Comparison of ENCODE assay signal across 10 cellular contexts in genomic region chr1:167820684-167821355, GRCh38.
DNase-seq lines count a peak whose midpoint lies in the region; ATAC-seq and TF ChIP-seq lines count a peak whose summit lies in the region.
"Had no signal": no experiment of that assay in that cellular context is flagged by ENCODE, and none has a peak within 500 bp of the region (broad histone marks: within the 10 kb centered on the region; RNA-seq: fewer than 3 reads in every experiment).

No MANE protein-coding gene starts in this region.

- no peak for TF ChIP-seq POLR2A in gastroesophageal sphincter (IDR thresholded peaks at IDR 0.05)

- no peaks in the 10 kb centered on the region for H3K23me2 ChIP-seq in H9 (ENCODE audit: insufficient read length, low read depth, low read length, poor library complexity, severe bottlenecking)

- H3T11ph ChIP-seq in H9 (ENCODE audit: low read length) = no peak overlapping the region

- H3K9me3 ChIP-seq in H9 (ENCODE audit: control insufficient read depth, low read depth, low read length) (no peaks in the 10 kb centered on the region), gastroesophageal sphincter (peaks cover 0 to 6% (median 0%) of the 10 kb centered on the region in 3 donors)

- H3K36me3 Mint-ChIP-seq in H9 (ENCODE audit: insufficient read depth in 1 of 3, low read depth in 3 of 3) = peaks cover 0 to 7% (median 3%) of the 10 kb centered on the region in 3 experiments; a peak in 5 of 7 replicates
- no peaks in the 10 kb centered on the region for H3K36me3 Mint-ChIP-seq in activated T-helper 17 cell treated with anti-CD3 and anti-CD28 coated beads, Interleukin-2, amount 50 U/mL, for 72 hours (ENCODE audit: low read depth)

- H3K27ac Mint-ChIP-seq in H9 = no peak overlapping the region; a peak in 1 of 7 replicates
- H3K27ac Mint-ChIP-seq in activated T-helper 17 cell treated with anti-CD3 and anti-CD28 coated beads, Interleukin-2, amount 50 U/mL, for 72 hours = no peak overlapping the region

- no peak overlapping the region for H3K4me2 ChIP-seq in H9 (ENCODE audit: insufficient read depth, insufficient read length, low read length)

- H3K4me1 ChIP-seq in H9 (ENCODE audit: insufficient read depth, low read length) (peaks cover 6% of the 10 kb centered on the region; the same call in 1 of the 2 replicates), gastroesophageal sphincter (peaks cover 0 to 11% (median 3%) of the 10 kb centered on the region in 3 donors)

- H3K27ac ChIP-seq in H9 (ENCODE audit: insufficient read length, low read depth, low read length) (no peak overlapping the region), gastroesophageal sphincter (peak overlapping the region in 3 of 4 donors; percentile 81 to 87 (median 84)), skin epidermis (peak overlapping the region in 12 of 21 experiments; percentile 21 to 87 (median 76))
- H3K27ac ChIP-seq: C4-2B had no signal

- no peak overlapping the region for H2BK5ac ChIP-seq in H9 (ENCODE audit: insufficient read length, low read length)

- peaks cover 2 to 5% of the 10 kb centered on the region in 2 experiments; a peak in 2 of 5 replicates for H3K9me3 Mint-ChIP-seq in H9
- H3K9me3 Mint-ChIP-seq in activated T-helper 17 cell treated with anti-CD3 and anti-CD28 coated beads, Interleukin-2, amount 50 U/mL, for 72 hours = peaks cover 7% of the 10 kb centered on the region

- no peak overlapping the region for H3K4me3 ChIP-seq in gastroesophageal sphincter
- peak overlapping the region in 3 of 7 experiments; percentile 28 to 41 (median 37) for H3K4me3 ChIP-seq in skin epidermis

- peaks cover 25% of the 10 kb centered on the region in 2 experiments for H3K4me1 Mint-ChIP-seq in H9
- H3K4me1 Mint-ChIP-seq in activated T-helper 17 cell treated with anti-CD3 and anti-CD28 coated beads, Interleukin-2, amount 50 U/mL, for 72 hours = peaks cover 16% of the 10 kb centered on the region

- H3K23ac ChIP-seq in H9 (ENCODE audit: insufficient read length, low read depth, low read length) = no peak overlapping the region

- H3K27me3 ChIP-seq in H9 (ENCODE audit: insufficient read depth, low read length) (no peaks in the 10 kb centered on the region), gastroesophageal sphincter (no peaks in the 10 kb centered on the region)

- no peak overlapping the region for H3K4ac ChIP-seq in H9 (ENCODE audit: low read depth, low read length)

- H3K79me2 ChIP-seq in H9 (ENCODE audit: insufficient read depth, low read length) = no peaks in the 10 kb centered on the region

- no peaks in the 10 kb centered on the region for H3K36me3 ChIP-seq in gastroesophageal sphincter

- no peak overlapping the region for H2AK5ac ChIP-seq in H9 (ENCODE audit: insufficient read length, low read length)

- H3K14ac ChIP-seq in H9 (ENCODE audit: insufficient read depth, low read length) = no peak overlapping the region

- no peak overlapping the region for H3K4me3 Mint-ChIP-seq in H9
- peak overlapping the region; percentile 68 for H3K4me3 Mint-ChIP-seq in activated T-helper 17 cell treated with anti-CD3 and anti-CD28 coated beads, Interleukin-2, amount 50 U/mL, for 72 hours

- no peak for TF ChIP-seq EP300 in gastroesophageal sphincter (IDR thresholded peaks at IDR 0.05)

- DNase-seq in H9 = peak; percentile 38
- no peak for DNase-seq in NCI-H526 (lab: John Stamatoyannopoulos, UW)
- no peak for DNase-seq in COLO829 (ENCODE audit: low spot score)
- DNase-seq: SIG-M5 had no signal

- H3K27me3 Mint-ChIP-seq in H9 (ENCODE audit: low read depth) = 0 out of 2 replicates have a peak, but pooled peaks cover 2% of the 10 kb centered on the region
- H3K27me3 Mint-ChIP-seq in activated T-helper 17 cell treated with anti-CD3 and anti-CD28 coated beads, Interleukin-2, amount 50 U/mL, for 72 hours = peaks cover 9% of the 10 kb centered on the region

- no peak overlapping the region for H4K91ac ChIP-seq in H9 (ENCODE audit: insufficient read length, low read depth, low read length)

- no peak for TF ChIP-seq CTCF in H9 (conservative IDR thresholded peaks at IDR 0.05)
- TF ChIP-seq CTCF in gastroesophageal sphincter (IDR thresholded peaks at IDR 0.05) = no peak

- H3K9ac ChIP-seq in H9 (ENCODE audit: extremely low read depth, insufficient read length, low read length) = no peak overlapping the region

- no peak overlapping the region for H3K56ac ChIP-seq in H9 (ENCODE audit: insufficient read length, low read depth, low read length)

- no peak overlapping the region for H3K18ac ChIP-seq in H9 (ENCODE audit: insufficient read length, low read depth, low read length)

- WGBS in H9 (ENCODE audit: extremely low coverage, insufficient read length, low lambda C conversion rate) = no CpG with 5 or more reads among the region's 12 CpGs
- 87 to 90% methylated on average over 9 to 11 of the region's 12 CpGs for WGBS in gastroesophageal sphincter (ENCODE audit: low coverage in 1 of 2), 2 donors

- H2BK120ac ChIP-seq in H9 (ENCODE audit: low read depth, low read length, poor library complexity, severe bottlenecking) = no peak overlapping the region

- H2BK15ac ChIP-seq in H9 (ENCODE audit: low read depth, low read length) = no peak overlapping the region

- no peaks in the 10 kb centered on the region for H3K79me1 ChIP-seq in H9 (ENCODE audit: insufficient read depth, low read depth, low read length, poor library complexity, severe bottlenecking)

- H2BK12ac ChIP-seq in H9 (ENCODE audit: insufficient read length, low read depth, low read length) = no peak overlapping the region

- no peak overlapping the region for H4K8ac ChIP-seq in H9 (replicated peaks; ENCODE audit: insufficient read length, low read depth, low read length)

- no peak for ATAC-seq in activated T-helper 17 cell treated with anti-CD3 and anti-CD28 coated beads, Interleukin-2, amount 50 U/mL, for 72 hours (replicated peaks)
- no peak for ATAC-seq in gastroesophageal sphincter
- no peak for ATAC-seq in HG03354 (IDR thresholded peaks at IDR 0.05; ENCODE audit: poor library complexity, severe bottlenecking, unreplicated experiment)
- ATAC-seq in HG03025 (IDR thresholded peaks at IDR 0.05; ENCODE audit: low FRiP score, unreplicated experiment) = no peak

- H2AFZ ChIP-seq in H9 (ENCODE audit: low read length) = no peak overlapping the region

- H4K5ac ChIP-seq in H9 (ENCODE audit: insufficient read length, low read depth, low read length) = no peak overlapping the region

- no peaks in the 10 kb centered on the region for H4K20me1 ChIP-seq in H9 (ENCODE audit: control insufficient read depth, insufficient read depth, insufficient read length)

- H2BK20ac ChIP-seq in H9 (ENCODE audit: low read depth, low read length, poor library complexity, severe bottlenecking) = no peak overlapping the region
